18 cellular contexts compared by ENCODE assay signal in genomic region chr22:41933411-41934177, GRCh38. TPM values are rescaled to one million over a fixed set of nuclear protein-coding genes. Genes with fewer than 3 reads are reported as not detected.
DNase-seq lines count a peak whose midpoint lies in the region; ATAC-seq, FAIRE-seq and TF ChIP-seq lines count a peak whose summit lies in the region.
"Had no signal": no experiment of that assay in that cellular context is flagged by ENCODE, and none has a peak within 500 bp of the region (broad histone marks: within the 10 kb centered on the region; RNA-seq: fewer than 3 reads in every experiment).

No MANE protein-coding gene starts in this region.

- TF ChIP-seq CTCF in HepG2 (CRISPR knock-in tag; IDR thresholded peaks at IDR 0.05) (no peak), right lobe of liver (IDR thresholded peaks at IDR 0.05) (no peak), stomach (IDR thresholded peaks at IDR 0.05) (no peak)

- no peak overlapping the region for H3K4me3 Mint-ChIP-seq in T-helper 17 cell
- H3K4me3 Mint-ChIP-seq in stimulated activated memory B cell treated with anti-CD40 and anti-IgM and Interleukin-4, amounts not matched to agents 10 μg/mL and 1 μg/mL and 100 μg/mL, for 72 hours = peak overlapping the region; percentile 7
- H3K4me3 Mint-ChIP-seq: HFFc6; natural killer cell treated with Interleukin-12 subunit alpha and Interleukin-12 subunit beta and Interleukin-15 and Interleukin-18, amount 100 ng/mL, for 72 hours; T-cell had no signal

- no peaks in the 10 kb centered on the region for H3K36me3 Mint-ChIP-seq in T-helper 17 cell (ENCODE audit: low read depth)
- peaks cover 8% of the 10 kb centered on the region for H3K36me3 Mint-ChIP-seq in stimulated activated memory B cell treated with anti-CD40 and anti-IgM and Interleukin-4, amounts not matched to agents 10 μg/mL and 1 μg/mL and 100 μg/mL, for 72 hours
- H3K36me3 Mint-ChIP-seq: natural killer cell treated with Interleukin-12 subunit alpha and Interleukin-12 subunit beta and Interleukin-15 and Interleukin-18, amount 100 ng/mL, for 72 hours; T-cell had no signal

- no peak for ATAC-seq in HepG2
- ATAC-seq in right lobe of liver = no peak
- ATAC-seq in T-helper 17 cell = no peak
- ATAC-seq in stimulated activated memory B cell treated with anti-CD40 and anti-IgM and Interleukin-4, amounts not matched to agents 10 μg/mL and 1 μg/mL and 100 μg/mL, for 72 hours = no peak
- ATAC-seq in GM21360 (IDR thresholded peaks at IDR 0.05; ENCODE audit: unreplicated experiment) = no peak

- H3K79me2 ChIP-seq in HepG2 (ENCODE audit: insufficient read depth, low read length) = no peaks in the 10 kb centered on the region

- H3K9ac ChIP-seq in HepG2 (ENCODE audit: insufficient read depth, low read depth, low read length) = no peak overlapping the region

- TF ChIP-seq POLR2A in HepG2 (IDR thresholded peaks at IDR 0.05; ENCODE audit: insufficient read depth in 1 of 2, low read depth in 2 of 2, low read length in 2 of 2) = no peak
- no peak for TF ChIP-seq POLR2A in right lobe of liver (IDR thresholded peaks at IDR 0.05)
- no peak for TF ChIP-seq POLR2A in stomach (IDR thresholded peaks at IDR 0.05)

- no peak overlapping the region for H3K4me3 ChIP-seq in HepG2 (replicated peaks in 1 of 3; ENCODE audit: insufficient read depth in 1 of 3, low read depth in 2 of 3, low read length in 3 of 3)
- H3K4me3 ChIP-seq in right lobe of liver = no peak overlapping the region
- no peak overlapping the region for H3K4me3 ChIP-seq in stomach
- H3K4me3 ChIP-seq: colonic mucosa, lung had no signal

- H3K36me3 ChIP-seq in HepG2 (replicated peaks in 1 of 2; ENCODE audit: control insufficient read depth in 1 of 2, insufficient read depth in 2 of 2, low read length in 2 of 2) (peaks cover 2 to 9% of the 10 kb centered on the region in 2 experiments; a peak in 3 of 5 replicates), right lobe of liver (no peaks in the 10 kb centered on the region), stomach (no peaks in the 10 kb centered on the region)
- H3K36me3 ChIP-seq: colonic mucosa had no signal

- DNase-seq in HepG2 (ENCODE audit: low spot score) = no peak
- no peak for DNase-seq in right lobe of liver
- no peak for DNase-seq in T-helper 17 cell
- no peak for DNase-seq in stomach
- DNase-seq: activated naive CD4-positive, alpha-beta T cell treated with Interleukin-2 at 50 U/mL for 16 hours; colonic mucosa; COR-L47; HFFc6; NCI-H2107; T-cell; WERI-Rb-1 had no signal

- POLR2A ChIA-PET in HepG2 (lab: Yijun Ruan, JAX) = no interaction called here

- in situ Hi-C loops in HepG2 (cut with HindIII; ENCODE audit: extremely low pct_ligation_motif_present, low pct_unique_long_range_greater_than_20kb) = no loop called here

- H4K20me1 ChIP-seq in HepG2 (ENCODE audit: insufficient read depth, low read length) = no peaks in the 10 kb centered on the region

- no peak for TF ChIP-seq RAD21 in HepG2 (CRISPR knock-in tag; IDR thresholded peaks at IDR 0.05)

- WGBS in HepG2 (ENCODE audit: low lambda C conversion rate) = 100% methylated on average over 6 of the region's 16 CpGs
- WGBS in right lobe of liver (ENCODE audit: insufficient coverage, low coverage, low lambda C conversion rate, missing lambda C conversion rate) = no CpG with 5 or more reads among the region's 16 CpGs
- 79 to 86% (median 81%) methylated on average over 8 to 16 of the region's 16 CpGs for WGBS in stomach, 5 donors

- peak overlapping the region; percentile 81 for H3K27ac Mint-ChIP-seq in T-helper 17 cell
- H3K27ac Mint-ChIP-seq in stimulated activated memory B cell treated with anti-CD40 and anti-IgM and Interleukin-4, amounts not matched to agents 10 μg/mL and 1 μg/mL and 100 μg/mL, for 72 hours = peak overlapping the region; percentile 100
- H3K27ac Mint-ChIP-seq: HFFc6; natural killer cell treated with Interleukin-12 subunit alpha and Interleukin-12 subunit beta and Interleukin-15 and Interleukin-18, amount 100 ng/mL, for 72 hours; T-cell had no signal

- peaks cover 9% of the 10 kb centered on the region for H3K4me1 Mint-ChIP-seq in T-helper 17 cell
- H3K4me1 Mint-ChIP-seq in stimulated activated memory B cell treated with anti-CD40 and anti-IgM and Interleukin-4, amounts not matched to agents 10 μg/mL and 1 μg/mL and 100 μg/mL, for 72 hours = peaks cover 93% of the 10 kb centered on the region

- CTCF ChIA-PET in HepG2 (lab: Yijun Ruan, JAX; ENCODE audit: low intra/inter-chr PET ratio, low total read pairs) = no interaction called here

- H3K27me3 Mint-ChIP-seq in T-helper 17 cell = no peaks in the 10 kb centered on the region
- H3K27me3 Mint-ChIP-seq in stimulated activated memory B cell treated with anti-CD40 and anti-IgM and Interleukin-4, amounts not matched to agents 10 μg/mL and 1 μg/mL and 100 μg/mL, for 72 hours = no peaks in the 10 kb centered on the region
- H3K27me3 Mint-ChIP-seq: natural killer cell treated with Interleukin-12 subunit alpha and Interleukin-12 subunit beta and Interleukin-15 and Interleukin-18, amount 100 ng/mL, for 72 hours; T-cell had no signal

- H3K27me3 ChIP-seq in HepG2 (ENCODE audit: control insufficient read depth in 1 of 2, insufficient read depth in 2 of 2, low read length in 2 of 2) (no peaks in the 10 kb centered on the region), right lobe of liver (no peaks in the 10 kb centered on the region), stomach (no peaks in the 10 kb centered on the region)
- H3K27me3 ChIP-seq: colonic mucosa had no signal

- no peaks in the 10 kb centered on the region for H3K9me3 Mint-ChIP-seq in stimulated activated memory B cell treated with anti-CD40 and anti-IgM and Interleukin-4, amounts not matched to agents 10 μg/mL and 1 μg/mL and 100 μg/mL, for 72 hours
- H3K9me3 Mint-ChIP-seq: HFFc6; natural killer cell treated with Interleukin-12 subunit alpha and Interleukin-12 subunit beta and Interleukin-15 and Interleukin-18, amount 100 ng/mL, for 72 hours; T-cell had no signal

- TF ChIP-seq EP300 in HepG2 (IDR thresholded peaks at IDR 0.05; ENCODE audit: low read depth in 2 of 2, low read length in 2 of 2) = no peak
- TF ChIP-seq EP300 in HepG2 (CRISPR knock-in tag; IDR thresholded peaks at IDR 0.05; ENCODE audit: borderline replicate concordance) = no peak
- no peak for TF ChIP-seq EP300 in stomach (IDR thresholded peaks at IDR 0.05)

- FAIRE-seq in HepG2 (lab: Jason Lieb, UNC) = no peak
- FAIRE-seq: RCC 7860 had no signal

- H3K4me1 ChIP-seq in HepG2 (ENCODE audit: insufficient read depth, low read length) (no peaks in the 10 kb centered on the region), right lobe of liver (no peaks in the 10 kb centered on the region), stomach (peaks cover 0 to 2% (median under 1%) of the 10 kb centered on the region in 4 donors)
- H3K4me1 ChIP-seq: colonic mucosa had no signal

- no peak overlapping the region for H2AFZ ChIP-seq in HepG2 (ENCODE audit: low read length)

- intact Hi-C loops in HepG2 (cut with micrococcal nuclease; ENCODE audit: unreplicated experiment) (no loop called here), right lobe of liver (cut with DNase I) (loop anchor here in 1 of 2 donors (5.0 kb wide), 1 partner anchor 236 kb away; the partner anchor contains the start of gene MEI1), stomach (cut with DNase I; ENCODE audit: low total_unique reads) (loop anchor here (10.0 kb wide), 1 partner anchor 179 kb away; no protein-coding TSS in a partner anchor)

- H3K9me3 ChIP-seq in HepG2 (ENCODE audit: low read length) (no peaks in the 10 kb centered on the region), right lobe of liver (no peaks in the 10 kb centered on the region), T-helper 17 cell (ENCODE audit: control insufficient read depth, low read length, poor library complexity, severe bottlenecking) (no peaks in the 10 kb centered on the region), stomach (no peaks in the 10 kb centered on the region)
- H3K9me3 ChIP-seq: colonic mucosa had no signal

- BruUV-seq in HepG2 (replicated peaks; lab: Mats Ljungman, UMichigan) = no TSS peak

- H3K27ac ChIP-seq in HepG2 (ENCODE audit: extremely low read length, insufficient read depth, low read length) = no peak overlapping the region
- H3K27ac ChIP-seq in right lobe of liver = no peak overlapping the region
- H3K27ac ChIP-seq in stomach = no peak overlapping the region
- H3K27ac ChIP-seq: colonic mucosa, epithelial cell of prostate, WERI-Rb-1 had no signal

- H3K4me2 ChIP-seq in HepG2 (ENCODE audit: low read depth, low read length) = no peak overlapping the region

RNA-seq across cellular contexts. Expression of gene TNFRSF13C, which starts 7.0 kb away (rescaled TPM):
- total RNA-seq in HepG2 (2016; rRNA removed; fragmentation: Illumina TruSeq; extraction: Trizol) = 0.11 TPM in 1 of 2 replicates, not detected in the other
- total RNA-seq in HepG2 (2016; cell fraction: cytosol; rRNA removed; fragmentation: Illumina TruSeq; extraction: Trizol; ENCODE audit: low read depth) = 0.10 TPM in 1 of 2 replicates, not detected in the other
- 0.17 TPM in 1 of 2 replicates, not detected in the other for total RNA-seq in HepG2 (2016; cell fraction: insoluble cytoplasmic fraction; rRNA removed; fragmentation: Illumina TruSeq; extraction: Trizol)
- total RNA-seq in HepG2 (2016; cell fraction: membrane; rRNA removed; fragmentation: Illumina TruSeq; extraction: Trizol) = 0.07 and 0.09 TPM in 2 replicates
- 0.25 and 0.38 TPM in 2 replicates for total RNA-seq in HepG2 (2016; cell fraction: nucleus; rRNA removed; fragmentation: Illumina TruSeq; extraction: Trizol)
- 0.22 and 0.29 TPM in 2 replicates for polyA plus RNA-seq in HepG2 (2011; rRNA removed)
- polyA plus RNA-seq in HepG2 (2011; cell fraction: cytosol; rRNA removed) = 0.03 and 0.04 TPM in 2 replicates
- 1.2 and 1.7 TPM in 2 replicates for polyA plus RNA-seq in HepG2 (2011; cell fraction: nucleus; rRNA removed)
- polyA plus RNA-seq in HepG2 (2012) = 0.16 and 0.31 TPM in 2 replicates
- not detected in 2 replicates for polyA plus RNA-seq in HepG2 (2016; cell fraction: cytosol; fragmentation: Illumina TruSeq; extraction: Trizol; ENCODE audit: low read depth)
- polyA plus RNA-seq in HepG2 (2016; cell fraction: insoluble cytoplasmic fraction; fragmentation: Illumina TruSeq; extraction: Trizol; ENCODE audit: low read depth) = 0.05 TPM in 1 of 2 replicates, not detected in the other
- polyA plus RNA-seq in HepG2 (2016; cell fraction: membrane; fragmentation: Illumina TruSeq; extraction: Trizol; ENCODE audit: low read depth) = 0.05 and 0.06 TPM in 2 replicates
- 1.1 and 1.2 TPM in 2 replicates for polyA plus RNA-seq in HepG2 (2016; cell fraction: nucleus; fragmentation: Illumina TruSeq; extraction: Trizol; ENCODE audit: insufficient read depth, low read depth)
- 0.46 and 1.4 TPM in 2 replicates for polyA minus RNA-seq in HepG2 (2011; rRNA and poly(A)+ RNA removed; ENCODE audit: low replicate concordance)
- polyA minus RNA-seq in HepG2 (2011; cell fraction: cytosol; rRNA and poly(A)+ RNA removed) = 0.20 TPM in 1 of 2 replicates, not detected in the other
- polyA minus RNA-seq in HepG2 (2011; cell fraction: nucleus; rRNA and poly(A)+ RNA removed) = 0.26 and 0.37 TPM in 2 replicates
- under 1 TPM in 4 of 6 experiments, not detected in 2; 0.04 to 0.22 (median 0.18) TPM for total RNA-seq in right lobe of liver
- total RNA-seq in T-helper 17 cell = 10 to 100 TPM; 10.2 to 23.9 TPM
- under 1 TPM in 2 of 5 donors, not detected in 3; 0.55 to 0.87 TPM for total RNA-seq in stomach
- 1 to 10 TPM in 1 of 3 donors, under 1 TPM in 1, not detected in 1; 0.31 to 1.1 TPM for polyA plus RNA-seq in stomach

RNA-seq across cellular contexts. Expression of gene CENPM, which starts 13.4 kb away (rescaled TPM):
- total RNA-seq in HepG2 (2016; rRNA removed; fragmentation: Illumina TruSeq; extraction: Trizol) (37.3 and 41.8 TPM in 2 replicates), right lobe of liver (1 to 10 TPM in 2 of 6 experiments, under 1 TPM in 2, not detected in 2; 0.29 to 3.7 (median 1.8) TPM), T-helper 17 cell (10 to 100 TPM; 26.9 to 28.3 TPM), stomach (10 to 100 TPM in 2 of 5 donors, 1 to 10 TPM in 2, not detected in 1; 6.1 to 64.3 (median 11.1) TPM)
- total RNA-seq in HepG2 (2016; cell fraction: cytosol; rRNA removed; fragmentation: Illumina TruSeq; extraction: Trizol; ENCODE audit: low read depth) = 13.0 and 13.7 TPM in 2 replicates
- 37.1 and 38.5 TPM in 2 replicates for total RNA-seq in HepG2 (2016; cell fraction: insoluble cytoplasmic fraction; rRNA removed; fragmentation: Illumina TruSeq; extraction: Trizol)
- 17.3 and 25.3 TPM in 2 replicates for total RNA-seq in HepG2 (2016; cell fraction: membrane; rRNA removed; fragmentation: Illumina TruSeq; extraction: Trizol)
- 25.4 and 26.0 TPM in 2 replicates for total RNA-seq in HepG2 (2016; cell fraction: nucleus; rRNA removed; fragmentation: Illumina TruSeq; extraction: Trizol)
- polyA plus RNA-seq in HepG2 (2011; rRNA removed) (10.6 and 11.2 TPM in 2 replicates), stomach (10 to 100 TPM; 15.1 to 22.5 (median 15.8) TPM)
- polyA plus RNA-seq in HepG2 (2011; cell fraction: cytosol; rRNA removed) = 6.7 and 15.2 TPM in 2 replicates
- polyA plus RNA-seq in HepG2 (2011; cell fraction: nucleus; rRNA removed) = 15.5 and 21.0 TPM in 2 replicates
- polyA plus RNA-seq in HepG2 (2012) = 4.9 and 8.1 TPM in 2 replicates
- 11.6 and 12.9 TPM in 2 replicates for polyA plus RNA-seq in HepG2 (2016; cell fraction: cytosol; fragmentation: Illumina TruSeq; extraction: Trizol; ENCODE audit: low read depth)
- 35.7 and 42.0 TPM in 2 replicates for polyA plus RNA-seq in HepG2 (2016; cell fraction: insoluble cytoplasmic fraction; fragmentation: Illumina TruSeq; extraction: Trizol; ENCODE audit: low read depth)
- 15.9 TPM in 2 replicates for polyA plus RNA-seq in HepG2 (2016; cell fraction: membrane; fragmentation: Illumina TruSeq; extraction: Trizol; ENCODE audit: low read depth)
- 29.0 and 31.5 TPM in 2 replicates for polyA plus RNA-seq in HepG2 (2016; cell fraction: nucleus; fragmentation: Illumina TruSeq; extraction: Trizol; ENCODE audit: insufficient read depth, low read depth)
- 31.7 and 74.0 TPM in 2 replicates for polyA minus RNA-seq in HepG2 (2011; rRNA and poly(A)+ RNA removed; ENCODE audit: low replicate concordance)
- 4.4 and 9.0 TPM in 2 replicates for polyA minus RNA-seq in HepG2 (2011; cell fraction: cytosol; rRNA and poly(A)+ RNA removed)
- polyA minus RNA-seq in HepG2 (2011; cell fraction: nucleus; rRNA and poly(A)+ RNA removed) = 7.8 and 10.3 TPM in 2 replicates

RNA-seq across cellular contexts. Expression of gene SHISA8, which starts 18.7 kb away (rescaled TPM):
- total RNA-seq in HepG2 (2016; rRNA removed; fragmentation: Illumina TruSeq; extraction: Trizol) = not detected in 2 replicates
- not detected in 2 replicates for total RNA-seq in HepG2 (2016; cell fraction: cytosol; rRNA removed; fragmentation: Illumina TruSeq; extraction: Trizol; ENCODE audit: low read depth)
- total RNA-seq in HepG2 (2016; cell fraction: insoluble cytoplasmic fraction; rRNA removed; fragmentation: Illumina TruSeq; extraction: Trizol) = not detected in 2 replicates
- total RNA-seq in HepG2 (2016; cell fraction: membrane; rRNA removed; fragmentation: Illumina TruSeq; extraction: Trizol) = not detected in 2 replicates
- total RNA-seq in HepG2 (2016; cell fraction: nucleus; rRNA removed; fragmentation: Illumina TruSeq; extraction: Trizol) = not detected in 2 replicates
- polyA plus RNA-seq in HepG2 (2011; rRNA removed) = not detected in 2 replicates
- not detected in 2 replicates for polyA plus RNA-seq in HepG2 (2011; cell fraction: cytosol; rRNA removed)
- not detected in 2 replicates for polyA plus RNA-seq in HepG2 (2011; cell fraction: nucleus; rRNA removed)
- polyA plus RNA-seq in HepG2 (2012) = not detected in 2 replicates
- polyA plus RNA-seq in HepG2 (2016; cell fraction: cytosol; fragmentation: Illumina TruSeq; extraction: Trizol; ENCODE audit: low read depth) = not detected in 2 replicates
- not detected in 2 replicates for polyA plus RNA-seq in HepG2 (2016; cell fraction: insoluble cytoplasmic fraction; fragmentation: Illumina TruSeq; extraction: Trizol; ENCODE audit: low read depth)
- not detected in 2 replicates for polyA plus RNA-seq in HepG2 (2016; cell fraction: membrane; fragmentation: Illumina TruSeq; extraction: Trizol; ENCODE audit: low read depth)
- polyA plus RNA-seq in HepG2 (2016; cell fraction: nucleus; fragmentation: Illumina TruSeq; extraction: Trizol; ENCODE audit: insufficient read depth, low read depth) = not detected in 2 replicates
- not detected in 2 replicates for polyA minus RNA-seq in HepG2 (2011; rRNA and poly(A)+ RNA removed; ENCODE audit: low replicate concordance)
- polyA minus RNA-seq in HepG2 (2011; cell fraction: cytosol; rRNA and poly(A)+ RNA removed) = not detected in 2 replicates
- polyA minus RNA-seq in HepG2 (2011; cell fraction: nucleus; rRNA and poly(A)+ RNA removed) = not detected in 2 replicates
- not detected for total RNA-seq in right lobe of liver
- 1 to 10 TPM in 1 of 2 donors, not detected in 1; 1.6 TPM for total RNA-seq in T-helper 17 cell
- total RNA-seq in stomach = not detected
- under 1 TPM in 1 of 3 donors, not detected in 2; 0.15 TPM for polyA plus RNA-seq in stomach
- total RNA-seq: colonic mucosa; HFFc6; natural killer cell treated with Interleukin-12 subunit alpha and Interleukin-12 subunit beta and Interleukin-15 and Interleukin-18, amount 100 ng/mL, for 72 hours had no signal
- polyA plus RNA-seq: AG04450 had no signal

RNA-seq across cellular contexts. Expression of gene SEPTIN3, which starts 35.6 kb away (rescaled TPM):
- total RNA-seq in HepG2 (2016; rRNA removed; fragmentation: Illumina TruSeq; extraction: Trizol) (not detected in 2 replicates), right lobe of liver (under 1 TPM in 3 of 6 experiments, not detected in 3; 0.06 to 0.16 (median 0.07) TPM), T-helper 17 cell (under 1 TPM in 1 of 2 donors, not detected in 1; 0.42 TPM), stomach (1 to 10 TPM in 1 of 5 donors, under 1 TPM in 1, not detected in 3; 0.72 to 1.1 TPM)
- not detected in 2 replicates for total RNA-seq in HepG2 (2016; cell fraction: cytosol; rRNA removed; fragmentation: Illumina TruSeq; extraction: Trizol; ENCODE audit: low read depth)
- total RNA-seq in HepG2 (2016; cell fraction: insoluble cytoplasmic fraction; rRNA removed; fragmentation: Illumina TruSeq; extraction: Trizol) = not detected in 2 replicates
- 0.03 TPM in 1 of 2 replicates, not detected in the other for total RNA-seq in HepG2 (2016; cell fraction: membrane; rRNA removed; fragmentation: Illumina TruSeq; extraction: Trizol)
- not detected in 2 replicates for total RNA-seq in HepG2 (2016; cell fraction: nucleus; rRNA removed; fragmentation: Illumina TruSeq; extraction: Trizol)
- polyA plus RNA-seq in HepG2 (2011; rRNA removed) (0.04 and 0.08 TPM in 2 replicates), stomach (1 to 10 TPM in 1 of 3 donors, under 1 TPM in 2; 0.61 to 1.4 (median 0.63) TPM)
- polyA plus RNA-seq in HepG2 (2011; cell fraction: cytosol; rRNA removed) = 0.01 and 0.04 TPM in 2 replicates
- polyA plus RNA-seq in HepG2 (2011; cell fraction: nucleus; rRNA removed) = 0.14 TPM in 1 of 2 replicates, not detected in the other
- polyA plus RNA-seq in HepG2 (2012) = 0.08 TPM in 1 of 2 replicates, not detected in the other
- polyA plus RNA-seq in HepG2 (2016; cell fraction: cytosol; fragmentation: Illumina TruSeq; extraction: Trizol; ENCODE audit: low read depth) = not detected in 2 replicates
- 0.07 TPM in 1 of 2 replicates, not detected in the other for polyA plus RNA-seq in HepG2 (2016; cell fraction: insoluble cytoplasmic fraction; fragmentation: Illumina TruSeq; extraction: Trizol; ENCODE audit: low read depth)
- polyA plus RNA-seq in HepG2 (2016; cell fraction: membrane; fragmentation: Illumina TruSeq; extraction: Trizol; ENCODE audit: low read depth) = 0.07 TPM in 1 of 2 replicates, not detected in the other
- polyA plus RNA-seq in HepG2 (2016; cell fraction: nucleus; fragmentation: Illumina TruSeq; extraction: Trizol; ENCODE audit: insufficient read depth, low read depth) = 0.09 TPM in 1 of 2 replicates, not detected in the other
- 0.04 and 2.7 TPM in 2 replicates for polyA minus RNA-seq in HepG2 (2011; rRNA and poly(A)+ RNA removed; ENCODE audit: low replicate concordance)
- polyA minus RNA-seq in HepG2 (2011; cell fraction: cytosol; rRNA and poly(A)+ RNA removed) = not detected in 2 replicates
- polyA minus RNA-seq in HepG2 (2011; cell fraction: nucleus; rRNA and poly(A)+ RNA removed) = not detected in 2 replicates

Comparison
In these comparisons a context has a peak if more than half of its experiments do, and no peak if none do; other contexts are left out.
1. RNA of gene TNFRSF13C, which starts 7.0 kb away (total RNA-seq): 10.2 to 23.9 TPM in T-helper 17 cell; 0.04 to 0.22 TPM in right lobe of liver, 0.07 to 0.38 TPM in HepG2 and 0.55 to 0.87 TPM in stomach; every median in the first group is over 4 times any median in the second.